ENCODE assay signal across 9 cellular contexts in genomic region chr6:33081098-33081824, GRCh38. TPM values are rescaled to one million over a fixed set of nuclear protein-coding genes. Genes with fewer than 3 reads are reported as not detected.
A peak's percentile ranks its signal among the peaks of the same experiment; 100 is the strongest.
DNase-seq lines count a peak whose midpoint lies in the region; ATAC-seq and TF ChIP-seq lines count a peak whose summit lies in the region.
"Had no signal": no experiment of that assay in that cellular context is flagged by ENCODE, and none has a peak within 500 bp of the region (broad histone marks: within the 10 kb centered on the region; RNA-seq: fewer than 3 reads in every experiment).

No MANE protein-coding gene starts in this region.

- H3K27me3 ChIP-seq in H9 (ENCODE audit: insufficient read depth, low read length) (no peaks in the 10 kb centered on the region; the same call in 1 of the 2 replicates), right lobe of liver (no peaks in the 10 kb centered on the region)

- H4K91ac ChIP-seq in H9 (ENCODE audit: insufficient read length, low read depth, low read length) = no peak overlapping the region

- H3K27ac ChIP-seq in H9 (ENCODE audit: insufficient read length, low read depth, low read length) (no peak overlapping the region), right lobe of liver (peak overlapping the region; percentile 43 to 79 (median 67))

- peaks cover 0 to 6% of the 10 kb centered on the region in 2 experiments; a peak in 2 of 5 replicates for H3K9me3 Mint-ChIP-seq in H9
- H3K9me3 Mint-ChIP-seq in stimulated activated memory B cell treated with anti-CD40 and anti-IgM and Interleukin-4, amounts not matched to agents 10 μg/mL and 1 μg/mL and 100 μg/mL, for 72 hours = no peaks in the 10 kb centered on the region

- H4K5ac ChIP-seq in H9 (ENCODE audit: insufficient read length, low read depth, low read length) = no peak overlapping the region

- TF ChIP-seq POLR2A in right lobe of liver (IDR thresholded peaks at IDR 0.05) = no peak

- no peak overlapping the region for H2BK20ac ChIP-seq in H9 (ENCODE audit: low read depth, low read length, poor library complexity, severe bottlenecking)

- no peak for DNase-seq in H9
- DNase-seq in cardiac fibroblast (ENCODE audit: low read depth in 2 of 2) = no peak
- no peak for DNase-seq in right lobe of liver
- no peak for DNase-seq in Ammon's horn (ENCODE audit: low spot score)
- DNase-seq in NCI-H1436 (lab: John Stamatoyannopoulos, UW) = no peak
- DNase-seq in NCI-H146 treated with DMSO at 0.1 percent for 48 hours (lab: John Stamatoyannopoulos, UW; ENCODE audit: unreplicated experiment) = no peak
- no peak for DNase-seq in activated naive CD4-positive, alpha-beta T cell treated with anti-CD3 and anti-CD28 coated beads, Interleukin-2, amount 50 U/mL, for 16 hours
- DNase-seq: NCI-H1105 treated with DMSO at 0.1 percent for 48 hours had no signal

- H3K79me2 ChIP-seq in H9 (ENCODE audit: insufficient read depth, low read length) = no peaks in the 10 kb centered on the region

- H3K36me3 ChIP-seq in right lobe of liver = no peaks in the 10 kb centered on the region

- H4K20me1 ChIP-seq in H9 (ENCODE audit: control insufficient read depth, insufficient read depth, insufficient read length) = no peaks in the 10 kb centered on the region

- H3K4me1 Mint-ChIP-seq in H9 = peaks cover 26 to 29% of the 10 kb centered on the region in 2 experiments
- peaks cover 76% of the 10 kb centered on the region for H3K4me1 Mint-ChIP-seq in stimulated activated memory B cell treated with anti-CD40 and anti-IgM and Interleukin-4, amounts not matched to agents 10 μg/mL and 1 μg/mL and 100 μg/mL, for 72 hours

- no peak overlapping the region for H3T11ph ChIP-seq in H9 (ENCODE audit: low read length)

- intact Hi-C loops in right lobe of liver (cut with DNase I) = loop anchor here (5.0 kb wide), 2 partner anchors 69 to 74 kb away; partner anchors contain the start of gene HLA-DOA (in 1 of the 2)

- H2BK15ac ChIP-seq in H9 (ENCODE audit: low read depth, low read length) = no peak overlapping the region

- H3K23me2 ChIP-seq in H9 (ENCODE audit: insufficient read length, low read depth, low read length, poor library complexity, severe bottlenecking) = peaks cover 11% of the 10 kb centered on the region

- peak overlapping the region; percentile 82 for H3K4me2 ChIP-seq in H9 (ENCODE audit: insufficient read depth, insufficient read length, low read length)

- H2AFZ ChIP-seq in H9 (ENCODE audit: low read length) = no peak overlapping the region

- no peak overlapping the region for H4K8ac ChIP-seq in H9 (replicated peaks; ENCODE audit: insufficient read length, low read depth, low read length)

- peaks cover 15% of the 10 kb centered on the region for H3K27me3 Mint-ChIP-seq in H9 (ENCODE audit: low read depth)
- no peaks in the 10 kb centered on the region for H3K27me3 Mint-ChIP-seq in stimulated activated memory B cell treated with anti-CD40 and anti-IgM and Interleukin-4, amounts not matched to agents 10 μg/mL and 1 μg/mL and 100 μg/mL, for 72 hours

- no peak overlapping the region for H2AK5ac ChIP-seq in H9 (ENCODE audit: insufficient read length, low read length)

- H3K4me3 Mint-ChIP-seq in H9 = peak overlapping the region; percentile 94 to 95
- peak overlapping the region; percentile 94 for H3K4me3 Mint-ChIP-seq in stimulated activated memory B cell treated with anti-CD40 and anti-IgM and Interleukin-4, amounts not matched to agents 10 μg/mL and 1 μg/mL and 100 μg/mL, for 72 hours

- no peaks in the 10 kb centered on the region for H3K79me1 ChIP-seq in H9 (ENCODE audit: insufficient read depth, low read depth, low read length, poor library complexity, severe bottlenecking)

- ATAC-seq in right lobe of liver = no peak
- no peak for ATAC-seq in stimulated activated memory B cell treated with anti-CD40 and anti-IgM and Interleukin-4, amounts not matched to agents 10 μg/mL and 1 μg/mL and 100 μg/mL, for 72 hours

- no peak overlapping the region for H2BK5ac ChIP-seq in H9 (ENCODE audit: insufficient read length, low read length)

- peaks cover 9 to 38% (median 21%) of the 10 kb centered on the region in 3 experiments; a peak in 6 of 7 replicates for H3K36me3 Mint-ChIP-seq in H9 (ENCODE audit: insufficient read depth in 1 of 3, low read depth in 3 of 3)
- H3K36me3 Mint-ChIP-seq in stimulated activated memory B cell treated with anti-CD40 and anti-IgM and Interleukin-4, amounts not matched to agents 10 μg/mL and 1 μg/mL and 100 μg/mL, for 72 hours = peaks cover 87% of the 10 kb centered on the region

- H3K14ac ChIP-seq in H9 (ENCODE audit: insufficient read depth, low read length) = peak overlapping the region; percentile 5; the same call in 1 of the 2 replicates

- H2BK12ac ChIP-seq in H9 (ENCODE audit: insufficient read length, low read depth, low read length) = no peak overlapping the region

- TF ChIP-seq CTCF in H9 (conservative IDR thresholded peaks at IDR 0.05) = no peak
- TF ChIP-seq CTCF in cardiac fibroblast (IDR thresholded peaks at IDR 0.05; ENCODE audit: low read depth, low read length) = no peak
- no peak for TF ChIP-seq CTCF in right lobe of liver (IDR thresholded peaks at IDR 0.05)

- H3K9me3 ChIP-seq in H9 (ENCODE audit: control insufficient read depth, low read depth, low read length) (no peaks in the 10 kb centered on the region), right lobe of liver (no peaks in the 10 kb centered on the region)

- no peak overlapping the region for H3K9ac ChIP-seq in H9 (ENCODE audit: extremely low read depth, insufficient read length, low read length)

- no peak overlapping the region for H3K56ac ChIP-seq in H9 (ENCODE audit: insufficient read length, low read depth, low read length)

- H3K4me3 ChIP-seq in cardiac fibroblast (replicated peaks in 1 of 2; ENCODE audit: low read depth in 2 of 2, low read length in 2 of 2) (peak overlapping the region; percentile 32 to 55), right lobe of liver (peak overlapping the region; percentile 30 to 38 (median 33))

- no CpG with 5 or more reads among the region's 16 CpGs for WGBS in H9 (ENCODE audit: extremely low coverage, insufficient read length, low lambda C conversion rate)
- WGBS in right lobe of liver (ENCODE audit: insufficient coverage, low coverage, low lambda C conversion rate, missing lambda C conversion rate) = 71% methylated on average over 13 of the region's 16 CpGs

- no peak overlapping the region for H3K18ac ChIP-seq in H9 (ENCODE audit: insufficient read length, low read depth, low read length)

- no peak overlapping the region for H3K4ac ChIP-seq in H9 (ENCODE audit: low read depth, low read length)

- peak overlapping the region in 2 of 3 experiments; percentile 5 to 96; a peak in 2 of 7 replicates for H3K27ac Mint-ChIP-seq in H9
- H3K27ac Mint-ChIP-seq in stimulated activated memory B cell treated with anti-CD40 and anti-IgM and Interleukin-4, amounts not matched to agents 10 μg/mL and 1 μg/mL and 100 μg/mL, for 72 hours = peak overlapping the region; percentile 92

- H3K4me1 ChIP-seq in H9 (ENCODE audit: insufficient read depth, low read length) = peaks cover 5% of the 10 kb centered on the region; the same call in 1 of the 2 replicates
- peaks cover 0 to 7% (median 0%) of the 10 kb centered on the region in 4 donors for H3K4me1 ChIP-seq in right lobe of liver

- H2BK120ac ChIP-seq in H9 (ENCODE audit: low read depth, low read length, poor library complexity, severe bottlenecking) = no peak overlapping the region

- no peak overlapping the region for H3K23ac ChIP-seq in H9 (ENCODE audit: insufficient read length, low read depth, low read length)

RNA-seq across cellular contexts. Expression of gene HLA-DPB1, which starts 5.5 kb away (rescaled TPM):
- total RNA-seq in H9 (2021) (23.4 and 23.6 TPM in 2 replicates), right lobe of liver (10 to 100 TPM in 5 of 6 experiments, 1 to 10 TPM in 1; 8.6 to 66.7 (median 23.0) TPM)

RNA-seq across cellular contexts. Expression of gene HLA-DPA1, which starts 7.8 kb away (rescaled TPM):
- total RNA-seq in H9 (2021) (2.6 and 4.0 TPM in 2 replicates), right lobe of liver (10 to 100 TPM; 10.0 to 74.8 (median 26.3) TPM)
